Comparison of ENCODE assay signal across 23 cellular contexts in the genomic region with DNA sequence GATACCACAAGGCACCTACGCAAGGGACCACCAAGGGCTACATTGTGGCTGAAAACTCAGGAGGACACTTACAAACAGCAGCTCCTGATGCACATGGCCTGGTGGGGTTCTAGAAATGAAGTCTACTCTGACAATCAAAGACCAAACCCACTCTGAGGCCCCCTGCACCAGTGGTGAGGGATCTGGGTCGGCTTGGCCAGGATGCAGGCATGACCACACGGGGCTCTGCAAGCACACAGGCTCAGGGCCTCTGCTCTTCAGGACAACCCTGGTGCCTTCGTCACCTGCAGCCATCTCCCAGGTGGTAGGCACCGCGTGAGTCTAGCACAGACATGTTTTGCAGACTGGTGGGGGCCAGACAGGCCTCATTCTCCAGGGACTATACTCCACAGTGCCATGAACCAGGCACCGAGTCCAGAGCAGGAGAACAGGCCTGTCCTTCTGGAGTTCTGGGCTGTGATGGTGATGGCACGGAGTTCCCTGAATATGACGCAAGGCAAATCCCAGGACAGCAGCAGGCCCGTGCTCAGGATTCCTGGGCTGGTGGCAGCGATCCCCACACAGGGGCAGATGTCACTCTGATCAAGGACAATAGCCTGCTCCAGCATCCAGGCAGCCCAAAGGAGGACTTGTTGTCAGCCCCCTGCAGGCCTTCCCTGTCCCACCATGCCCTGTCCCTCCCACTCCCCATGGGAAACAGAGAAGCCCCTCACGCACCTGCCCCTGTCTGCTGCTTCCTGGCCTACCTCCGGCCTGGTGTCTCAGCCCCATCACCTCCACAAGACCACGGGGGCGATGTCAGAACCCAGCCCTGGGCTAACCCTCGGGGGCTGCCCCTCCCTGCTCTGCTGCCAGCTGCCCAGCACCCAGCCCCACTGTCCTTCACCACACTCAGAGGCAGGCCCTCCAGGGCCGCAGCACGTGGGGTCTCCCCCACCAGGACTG. TPM values are rescaled to one million over a fixed set of nuclear protein-coding genes. Genes with fewer than 3 reads are reported as not detected.
DNase-seq lines count a peak whose midpoint lies in the region; ATAC-seq, FAIRE-seq and TF ChIP-seq lines count a peak whose summit lies in the region.
"Had no signal": no experiment of that assay in that cellular context is flagged by ENCODE, and none has a peak within 500 bp of the region (broad histone marks: within the 10 kb centered on the region; RNA-seq: fewer than 3 reads in every experiment).

No MANE protein-coding gene starts in this region.

- peaks cover 0 to 7% (median 0%) of the 10 kb centered on the region in 4 donors for H3K4me1 ChIP-seq in stomach
- H3K4me1 ChIP-seq: body of pancreas had no signal

- H3K4me3 Mint-ChIP-seq in glutamatergic neuron (ENCODE audit: unreplicated experiment) = no peak overlapping the region
- H3K4me3 Mint-ChIP-seq: activated naive CD8-positive, alpha-beta T cell treated with anti-CD3 and anti-CD28 coated beads, Interleukin-2, amount 10 ng/mL, durations not matched to agents 7 days and 5 days; activated T-cell treated with anti-CD3 and anti-CD28 coated beads, Interleukin-2, amount 50 U/mL, for 72 hours; stimulated activated naive CD8-positive, alpha-beta T cell treated with anti-CD3 and anti-CD28 coated beads, Interleukin-15, Interleukin-2, amounts not matched to agents 100 ng/mL and 50 ng/mL, for 24 hours; T-cell had no signal

- H3K36me3 ChIP-seq in stomach = peaks cover 0 to 20% (median 5%) of the 10 kb centered on the region in 4 donors
- H3K36me3 ChIP-seq: BE2C had no signal

- TF ChIP-seq POLR2A in GM12891 (IDR thresholded peaks at IDR 0.05; ENCODE audit: low read depth, low read length) (no peak), stomach (IDR thresholded peaks at IDR 0.05) (no peak)

- no peak for ATAC-seq in HG03469 (IDR thresholded peaks at IDR 0.05; ENCODE audit: unreplicated experiment)
- ATAC-seq: activated T-cell treated with anti-CD3 and anti-CD28 coated beads, Interleukin-2, amount 50 U/mL, for 72 hours; body of pancreas; GM12878; Right ventricle myocardium inferior; sciatic nerve; T-cell had no signal

- H3K4me1 Mint-ChIP-seq in glutamatergic neuron (ENCODE audit: low read depth, unreplicated experiment) = peaks cover 7% of the 10 kb centered on the region

- intact Hi-C loops in stomach (cut with DNase I; ENCODE audit: low total_unique reads) = no loop called here

- no peaks in the 10 kb centered on the region for H3K9me3 ChIP-seq in stomach
- H3K9me3 ChIP-seq: BE2C, body of pancreas had no signal

- H3K27me3 ChIP-seq in stomach = no peaks in the 10 kb centered on the region
- H3K27me3 ChIP-seq: BE2C, body of pancreas had no signal

- peaks cover 7% of the 10 kb centered on the region for H3K9me3 Mint-ChIP-seq in glutamatergic neuron (ENCODE audit: unreplicated experiment)
- H3K9me3 Mint-ChIP-seq: activated naive CD8-positive, alpha-beta T cell treated with anti-CD3 and anti-CD28 coated beads, Interleukin-2, amount 10 ng/mL, durations not matched to agents 7 days and 5 days; activated T-cell treated with anti-CD3 and anti-CD28 coated beads, Interleukin-2, amount 50 U/mL, for 72 hours; stimulated activated naive CD8-positive, alpha-beta T cell treated with anti-CD3 and anti-CD28 coated beads, Interleukin-15, Interleukin-2, amounts not matched to agents 100 ng/mL and 50 ng/mL, for 24 hours; T-cell had no signal

- no peak for FAIRE-seq in GM12891 (lab: Jason Lieb, UNC)
- FAIRE-seq: GM12878 had no signal

- TF ChIP-seq CTCF in glutamatergic neuron (IDR thresholded peaks at IDR 0.05; ENCODE audit: partially characterized antibody, unreplicated experiment) = no peak
- TF ChIP-seq CTCF in stomach (IDR thresholded peaks at IDR 0.05) = no peak

- WGBS in stomach, 5 donors = 89 to 94% (median 93%) methylated on average over 11 to 18 of the region's 18 CpGs

- DNase-seq in GM12891 (ENCODE audit: insufficient read length, low spot score) = peak; percentile 17
- DNase-seq in NCI-H69 (lab: John Stamatoyannopoulos, UW) = peak; percentile 52
- peak; percentile 19 for DNase-seq in glutamatergic neuron
- DNase-seq in stomach = peak; percentile 16
- DNase-seq in midbrain (lab: John Stamatoyannopoulos, UW) = no peak
- DNase-seq in AG20443 (ENCODE audit: low spot score) = no peak
- DNase-seq: activated naive CD8-positive, alpha-beta T cell treated with anti-CD3 and anti-CD28 coated beads, Interleukin-2, amount 10 ng/mL, durations not matched to agents 7 days and 5 days; activated T-cell treated with anti-CD3 and anti-CD28 coated beads, Interleukin-2, amount 50 U/mL, for 72 hours; BE2C; foreskin melanocyte; GDM1; left cardiac atrium; NCI-H1436 treated with DMSO at 0.1 percent for 48 hours; NCI-H446 treated with DMSO at 0.1 percent for 48 hours; nucleus accumbens had no signal

- peaks cover 12% of the 10 kb centered on the region for H3K27me3 Mint-ChIP-seq in glutamatergic neuron (ENCODE audit: unreplicated experiment)
- H3K27me3 Mint-ChIP-seq: activated naive CD8-positive, alpha-beta T cell treated with anti-CD3 and anti-CD28 coated beads, Interleukin-2, amount 10 ng/mL, durations not matched to agents 7 days and 5 days; stimulated activated naive CD8-positive, alpha-beta T cell treated with anti-CD3 and anti-CD28 coated beads, Interleukin-15, Interleukin-2, amounts not matched to agents 100 ng/mL and 50 ng/mL, for 24 hours; T-cell had no signal

- TF ChIP-seq EP300 in stomach (IDR thresholded peaks at IDR 0.05) = no peak

- H3K27ac ChIP-seq in stomach = no peak overlapping the region
- H3K27ac ChIP-seq: body of pancreas, epithelial cell of prostate had no signal

- H3K36me3 Mint-ChIP-seq in glutamatergic neuron (ENCODE audit: unreplicated experiment) = peaks cover 3% of the 10 kb centered on the region
- H3K36me3 Mint-ChIP-seq: activated naive CD8-positive, alpha-beta T cell treated with anti-CD3 and anti-CD28 coated beads, Interleukin-2, amount 10 ng/mL, durations not matched to agents 7 days and 5 days had no signal

- no peak overlapping the region for H3K27ac Mint-ChIP-seq in glutamatergic neuron (ENCODE audit: unreplicated experiment)
- H3K27ac Mint-ChIP-seq: activated naive CD8-positive, alpha-beta T cell treated with anti-CD3 and anti-CD28 coated beads, Interleukin-2, amount 10 ng/mL, durations not matched to agents 7 days and 5 days; activated T-cell treated with anti-CD3 and anti-CD28 coated beads, Interleukin-2, amount 50 U/mL, for 72 hours; stimulated activated naive CD8-positive, alpha-beta T cell treated with anti-CD3 and anti-CD28 coated beads, Interleukin-15, Interleukin-2, amounts not matched to agents 100 ng/mL and 50 ng/mL, for 24 hours; T-cell had no signal

- no peak overlapping the region for H3K4me3 ChIP-seq in stomach
- H3K4me3 ChIP-seq: body of pancreas, GM12878 had no signal

TF ChIP-seq in GM12891, 5 proteins besides CTCF, POLR2A, EP300 and RAD21:
- no peak for TF ChIP-seq PAX5 (IDR thresholded peaks at IDR 0.05; ENCODE audit: insufficient read depth, low read length, severe bottlenecking)
TF ChIP-seq in GM12891: peak in this region for 0.

RNA-seq across cellular contexts. Expression of a gene that starts 36.1 kb away (rescaled TPM):
- 3.5 TPM for polyA plus RNA-seq in GM12891 (2012; ENCODE audit: low read depth, missing spikeins)
- total RNA-seq in glutamatergic neuron (ENCODE audit: unreplicated experiment) = 5.0 TPM
- 1 to 10 TPM in 2 of 5 donors, under 1 TPM in 2, not detected in 1; 0.29 to 4.1 (median 1.7) TPM for total RNA-seq in stomach
- polyA plus RNA-seq in stomach = 1 to 10 TPM; 1.8 to 6.8 (median 3.2) TPM

RNA-seq across cellular contexts. Expression of a gene that starts 36.1 kb away (rescaled TPM):
- 5.7 TPM for polyA plus RNA-seq in GM12891 (2012; ENCODE audit: low read depth, missing spikeins)
- total RNA-seq in glutamatergic neuron (ENCODE audit: unreplicated experiment) = 12.1 TPM
- 10 to 100 TPM in 2 of 5 donors, 1 to 10 TPM in 3; 1.7 to 28.1 (median 8.7) TPM for total RNA-seq in stomach
- 10 to 100 TPM in 1 of 3 donors, 1 to 10 TPM in 2; 5.2 to 12.1 (median 5.8) TPM for polyA plus RNA-seq in stomach

RNA-seq across cellular contexts. Expression of a gene that starts 58.0 kb away (rescaled TPM):
- polyA plus RNA-seq in GM12891 (2012; ENCODE audit: low read depth, missing spikeins) = not detected
- total RNA-seq in glutamatergic neuron (ENCODE audit: unreplicated experiment) (2.4 TPM), stomach (under 1 TPM in 2 of 5 donors, not detected in 3; 0.43 to 0.73 TPM)
- 1 to 10 TPM in 1 of 3 donors, under 1 TPM in 1, not detected in 1; 0.62 to 1.1 TPM for polyA plus RNA-seq in stomach
- total RNA-seq: GM12878 had no signal
- polyA plus RNA-seq: GM12878 had no signal

Comparison
In these comparisons a context has a peak if more than half of its experiments do, and no peak if none do; other contexts are left out.
1. DNase-seq: peak in GM12891 (single experiment), NCI-H69 (single experiment), glutamatergic neuron (single experiment) and stomach (single experiment); none in midbrain (single experiment) and AG20443 (single experiment).